ENCODE assay signal across 28 cellular contexts in genomic region chr14:36361210-36361853, GRCh38. TPM values are rescaled to one million over a fixed set of nuclear protein-coding genes. Genes with fewer than 3 reads are reported as not detected.
DNase-seq lines count a peak whose midpoint lies in the region; ATAC-seq, FAIRE-seq and TF ChIP-seq lines count a peak whose summit lies in the region.
"Had no signal": no experiment of that assay in that cellular context is flagged by ENCODE, and none has a peak within 500 bp of the region (broad histone marks: within the 10 kb centered on the region; RNA-seq: fewer than 3 reads in every experiment).

No MANE protein-coding gene starts in this region.

- no peak overlapping the region for H3K9ac ChIP-seq in K562 (ENCODE audit: insufficient read depth in 1 of 2, low read depth in 2 of 2, low read length in 2 of 2)
- H3K9ac ChIP-seq: BLaER1 treated with 17β-estradiol and CSF1 and Interleukin-3, amounts not matched to agents 10 nM and 100 nM; GM23248 had no signal

- no peak for TF ChIP-seq EP300 in K562 (IDR thresholded peaks at IDR 0.05; ENCODE audit: low read length)

- H3K9me3 ChIP-seq in K562 (replicated peaks; ENCODE audit: control insufficient read depth, insufficient read depth, low read depth, low read length) (no peaks in the 10 kb centered on the region), testis (no peaks in the 10 kb centered on the region)

- in situ Hi-C loops in KBM-7 (cut with MboI; ENCODE audit: low pct_unique_long_range_greater_than_20kb, low sequenced_read_pairs) = no loop called here
- in situ Hi-C loops in K562 (cut with MboI) = no loop called here

- H3K4me1 ChIP-seq in K562 (replicated peaks in 1 of 2; ENCODE audit: control insufficient read depth in 2 of 2, insufficient read depth in 2 of 2, low read length in 2 of 2) (no peaks in the 10 kb centered on the region; a peak in 1 of 5 replicates), testis (no peaks in the 10 kb centered on the region)
- H3K4me1 ChIP-seq: adrenal gland, psoas muscle, tibial nerve had no signal

- WGBS in K562 (ENCODE audit: insufficient coverage, low coverage, missing lambda C conversion rate) = 5% methylated on average over 2 of the region's 2 CpGs
- WGBS in testis, 2 donors = 84 to 88% methylated on average over 2 of the region's 2 CpGs

- no peaks in the 10 kb centered on the region for H3K9me1 ChIP-seq in K562 (ENCODE audit: control insufficient read depth, insufficient read depth, low read length)

- TF ChIP-seq CTCF in K562 (IDR thresholded peaks at IDR 0.05 in 2 of 3, conservative IDR thresholded peaks at IDR 0.05 in 1 of 3; ENCODE audit: insufficient read depth in 2 of 3, low read depth in 1 of 3, low read length in 3 of 3) (no peak), testis (IDR thresholded peaks at IDR 0.05) (no peak)

- no peak for FAIRE-seq in K562 (lab: Jason Lieb, UNC)

- H3K27ac ChIP-seq in K562 (ENCODE audit: extremely low read depth, low read depth, low read length) = 0 out of 3 replicates have a peak overlapping the region, but pooled peaks have one; percentile 6
- H3K27ac ChIP-seq in testis = no peak overlapping the region
- H3K27ac ChIP-seq: adrenal gland; BLaER1 treated with 17β-estradiol and CSF1 and Interleukin-3, amounts not matched to agents 10 nM and 100 nM; GM23248; psoas muscle; SK-N-MC; tibial nerve had no signal

- H3K27me3 ChIP-seq in K562 (ENCODE audit: control insufficient read depth in 2 of 2, insufficient read depth in 2 of 2, low read length in 2 of 2) (no peaks in the 10 kb centered on the region), testis (no peaks in the 10 kb centered on the region)
- H3K27me3 ChIP-seq: adrenal gland; BLaER1 treated with 17β-estradiol and CSF1 and Interleukin-3, amounts not matched to agents 10 nM and 100 nM; tibial nerve had no signal

- no peaks in the 10 kb centered on the region for H3K79me2 ChIP-seq in K562 (ENCODE audit: control insufficient read depth, insufficient read depth, low read length)

- H4K20me1 ChIP-seq in K562 (replicated peaks; ENCODE audit: control insufficient read depth, insufficient read depth, low read length) = no peaks in the 10 kb centered on the region
- H4K20me1 ChIP-seq: BLaER1 treated with 17β-estradiol and CSF1 and Interleukin-3, amounts not matched to agents 10 nM and 100 nM had no signal

- H3K4me3 ChIP-seq in K562 = no peak overlapping the region
- no peak overlapping the region for H3K4me3 ChIP-seq in testis
- H3K4me3 ChIP-seq: adrenal gland; BLaER1 treated with 17β-estradiol and CSF1 and Interleukin-3, amounts not matched to agents 10 nM and 100 nM; GM23248; psoas muscle; SK-N-MC; tibial nerve had no signal

- POLR2A ChIA-PET in K562 (lab: Yijun Ruan, JAX) = interaction anchor here (0.7 to 1.1 kb wide), 2 partner anchors 8 to 12 kb away, joined by 3 read pairs; no protein-coding TSS in a partner anchor

- peak overlapping the region; percentile 14; the same call in 1 of the 2 replicates for H3K4me2 ChIP-seq in K562 (ENCODE audit: insufficient read depth, low read length)

- intact Hi-C loops in K562 (cut with micrococcal nuclease) (no loop called here), testis (cut with DNase I; ENCODE audit: low total_unique reads) (no loop called here)

- peak overlapping the region; percentile 80 for H2AFZ ChIP-seq in K562 (ENCODE audit: low read depth, low read length)
- H2AFZ ChIP-seq: GM23248 had no signal

- peak; percentile 63 for ATAC-seq in K562
- ATAC-seq: activated CD4-positive, CD25-positive, alpha-beta regulatory T cell treated with anti-CD3 and anti-CD28 coated beads, Interleukin-2, amount 50 U/mL, for 24 hours; natural killer cell treated with Interleukin-12 subunit alpha and Interleukin-12 subunit beta and Interleukin-15 and Interleukin-18, amount 100 ng/mL, for 72 hours; psoas muscle had no signal

- TF ChIP-seq POLR2A in K562 (conservative IDR thresholded peaks at IDR 0.05) (no peak), testis (IDR thresholded peaks at IDR 0.05) (no peak)

- no peaks in the 10 kb centered on the region for H3K36me3 ChIP-seq in K562 (ENCODE audit: control insufficient read depth, insufficient read depth, low read length)
- H3K36me3 ChIP-seq in testis (ENCODE audit: low read depth, missing control alignments) = no peaks in the 10 kb centered on the region
- H3K36me3 ChIP-seq: adrenal gland; BLaER1 treated with 17β-estradiol and CSF1 and Interleukin-3, amounts not matched to agents 10 nM and 100 nM; tibial nerve had no signal

- DNase-seq in KBM-7 (peak; percentile 37), NCI-H446 treated with DMSO at 0.1 percent for 48 hours (lab: John Stamatoyannopoulos, UW) (peak; percentile 41), K562 (ENCODE audit: extremely low read depth in 1 of 4, low spot score in 3 of 4) (peak in 2 of 4 experiments; percentile 5 to 15), midbrain (lab: John Stamatoyannopoulos, UW) (peak; percentile 7), germinal center (ENCODE audit: low spot score) (no peak), testis (no peak), DMS79 (lab: John Stamatoyannopoulos, UW) (no peak)
- DNase-seq: activated CD4-positive, alpha-beta T cell treated with anti-CD3 and anti-CD28 coated beads, Interleukin-2, amount 50 U/mL, for 48 hours; activated naive CD4-positive, alpha-beta T cell treated with anti-CD3 and anti-CD28 coated beads, Interleukin-2, amount 10 ng/mL, durations not matched to agents 7 days and 5 days; adrenal gland; COR-L47; erythroblast; GM23248; HFFc6; islet precursor cell; NCI-H2107; NCI-H748 treated with DMSO at 0.1 percent for 48 hours; occipital lobe; psoas muscle; RPMI8226; stimulated activated CD4-positive, alpha-beta T cell treated with anti-CD3 and anti-CD28 coated beads, Interleukin-15, amount 100 ng/mL, for 24 hours; stimulated activated CD4-positive, alpha-beta T cell treated with anti-CD3 and anti-CD28 coated beads, Interleukin-4, amount 100 ng/mL, for 4 hours; T-helper 2 cell had no signal

- CTCF ChIA-PET in K562 (lab: Yijun Ruan, JAX; ENCODE audit: low intra/inter-chr PET ratio) = no interaction called here

- no peak for TF ChIP-seq RAD21 in K562 (CRISPR knock-in tag; conservative IDR thresholded peaks at IDR 0.05 in 1 of 2, IDR thresholded peaks at IDR 0.05 in 1 of 2)

- BruUV-seq in K562 (replicated peaks; lab: Mats Ljungman, UMichigan) = no TSS peak

TF ChIP-seq in K562, 482 proteins besides CTCF, POLR2A, EP300 and RAD21 (continues in another document):
- TF ChIP-seq SMAD4 (CRISPR knock-in tag; conservative IDR thresholded peaks at IDR 0.05) = no peak
- no peak for TF ChIP-seq ZKSCAN1 (IDR thresholded peaks at IDR 0.05; ENCODE audit: low read depth, low read length)
- no peak for TF ChIP-seq CUX1 (CRISPR knock-in tag; IDR thresholded peaks at IDR 0.05)
- TF ChIP-seq NR2C2 (CRISPR knock-in tag; IDR thresholded peaks at IDR 0.05) = no peak
- no peak for TF ChIP-seq NR2C2 (tag; IDR thresholded peaks at IDR 0.05)

RNA-seq across cellular contexts. Expression of gene MBIP, which starts 40.9 kb away (rescaled TPM):
- total RNA-seq in K562 (2011; cell fraction: chromatin; rRNA removed; ENCODE audit: low replicate concordance) = 10.0 and 50.9 TPM in 2 replicates
- 3.8 and 10.1 TPM in 2 replicates for total RNA-seq in K562 (2011; cell fraction: nucleolus; rRNA removed)
- total RNA-seq in K562 (2011; cell fraction: nucleoplasm; rRNA removed) = 20.8 and 50.6 TPM in 2 replicates
- total RNA-seq in K562 (2014; rRNA removed) (5.5 and 8.4 TPM in 2 replicates), K562 (2014; rRNA removed; fragmentation: Illumina TruSeq; extraction: Trizol) (13.8 and 16.1 TPM in 2 replicates), K562 (2015; rRNA removed; fragmentation: Illumina TruSeq; extraction: Trizol) (10.8 and 14.4 TPM in 2 replicates), K562 (2021) (12.8 and 14.4 TPM in 2 replicates), testis (10 to 100 TPM; 21.0 to 22.1 TPM)
- polyA plus RNA-seq in K562 (2011; rRNA removed) (19.3 and 19.4 TPM in 2 replicates), K562 (2014; fragmentation: Illumina TruSeq; extraction: Trizol) (21.0 and 25.3 TPM in 2 replicates), K562 (2014; fragmentation: Nextera tagmentation; extraction: Ambion mirVana) (10 to 100 TPM; 29.3 to 31.1 TPM), K562 (2014; rRNA removed) (19.4 and 20.2 TPM in 2 replicates), testis (ENCODE audit: insufficient read depth, low read depth, low replicate concordance) (27.5 TPM)
- 5.7 and 8.4 TPM in 2 replicates for polyA plus RNA-seq in K562 (2011; cell fraction: cytosol; rRNA removed)
- 14.2 and 23.8 TPM in 2 replicates for polyA plus RNA-seq in K562 (2011; cell fraction: nucleus; rRNA removed)
- polyA plus RNA-seq in K562 (2012) = 13.3 and 16.0 TPM in 2 replicates
- polyA minus RNA-seq in K562 (2011; rRNA and poly(A)+ RNA removed) = 18.3 and 26.3 TPM in 2 replicates
- polyA minus RNA-seq in K562 (2011; cell fraction: cytosol; rRNA and poly(A)+ RNA removed) = 5.2 and 6.4 TPM in 2 replicates
- 18.3 and 39.5 TPM in 2 replicates for polyA minus RNA-seq in K562 (2011; cell fraction: nucleus; rRNA and poly(A)+ RNA removed)

Comparison
In these comparisons a context has a peak if more than half of its experiments do, and no peak if none do; other contexts are left out.
1. DNase-seq: peak in KBM-7 (single experiment), NCI-H446 treated with DMSO at 0.1 percent for 48 hours (single experiment) and midbrain (single experiment); none in germinal center (single experiment), testis (single experiment) and DMS79 (single experiment).